ENCODE assay signal across 18 cellular contexts in genomic region chr2:98390571-98391476, GRCh38. TPM values are rescaled to one million over a fixed set of nuclear protein-coding genes. Genes with fewer than 3 reads are reported as not detected.
DNase-seq lines count a peak whose midpoint lies in the region; ATAC-seq and TF ChIP-seq lines count a peak whose summit lies in the region.
"Had no signal": no experiment of that assay in that cellular context is flagged by ENCODE, and none has a peak within 500 bp of the region (broad histone marks: within the 10 kb centered on the region; RNA-seq: fewer than 3 reads in every experiment).

No MANE protein-coding gene starts in this region.

- H2AFZ ChIP-seq in neural progenitor cell (replicated peaks): no peak overlapping the region
- H2AFZ ChIP-seq: GM23248 had no signal

- no peaks in the 10 kb centered on the region for H4K20me1 ChIP-seq in neural progenitor cell (ENCODE audit: low read depth)
- H4K20me1 ChIP-seq: BLaER1 treated with 17β-estradiol and CSF1 and Interleukin-3, amounts not matched to agents 10 nM and 100 nM had no signal

- H3K4me2 ChIP-seq in neural progenitor cell: no peak overlapping the region
- H3K4me2 ChIP-seq: BLaER1 treated with 17β-estradiol and CSF1 and Interleukin-3, amounts not matched to agents 10 nM and 100 nM had no signal

- no peaks in the 10 kb centered on the region for H3K9me3 ChIP-seq in neural progenitor cell (ENCODE audit: low read depth)
- H3K9me3 ChIP-seq in spleen: no peaks in the 10 kb centered on the region
- H3K9me3 ChIP-seq: BLaER1 treated with 17β-estradiol and CSF1 and Interleukin-3, amounts not matched to agents 10 nM and 100 nM had no signal

- no peaks in the 10 kb centered on the region for H3K9me3 Mint-ChIP-seq in central memory CD8-positive, alpha-beta T cell
- H3K9me3 Mint-ChIP-seq in neural progenitor cell: no peaks in the 10 kb centered on the region
- H3K9me3 Mint-ChIP-seq in progenitor cell of endocrine pancreas (ENCODE audit: low read depth): no peaks in the 10 kb centered on the region

- no peak for TF ChIP-seq POLR2A in spleen (IDR thresholded peaks at IDR 0.05)

- H3K36me3 ChIP-seq in neural progenitor cell: no peaks in the 10 kb centered on the region
- no peaks in the 10 kb centered on the region for H3K36me3 ChIP-seq in spleen
- H3K36me3 ChIP-seq: BLaER1 treated with 17β-estradiol and CSF1 and Interleukin-3, amounts not matched to agents 10 nM and 100 nM had no signal

- 83 to 92% (median 89%) methylated on average over 13 to 19 of the region's 19 CpGs for WGBS in spleen, 5 donors

- no peak overlapping the region for H3K27ac ChIP-seq in neural progenitor cell
- H3K27ac ChIP-seq in spleen: no peak overlapping the region
- H3K27ac ChIP-seq: BLaER1 treated with 17β-estradiol and CSF1 and Interleukin-3, amounts not matched to agents 10 nM and 100 nM; GM23248; HL-60 had no signal

- H3K36me3 Mint-ChIP-seq in central memory CD8-positive, alpha-beta T cell (ENCODE audit: insufficient read depth): no peaks in the 10 kb centered on the region
- H3K36me3 Mint-ChIP-seq in neural progenitor cell (no peaks in the 10 kb centered on the region), progenitor cell of endocrine pancreas (ENCODE audit: insufficient read depth) (no peaks in the 10 kb centered on the region)
- H3K36me3 Mint-ChIP-seq: CD4-positive, CD25-positive, alpha-beta regulatory T cell had no signal

- ATAC-seq in central memory CD8-positive, alpha-beta T cell (replicated peaks; ENCODE audit: extremely low read depth, poor library complexity, severe bottlenecking): no peak
- ATAC-seq: GM12878 had no signal

- peak overlapping the region; percentile 46 for H3K27ac Mint-ChIP-seq in central memory CD8-positive, alpha-beta T cell (ENCODE audit: low read depth)
- H3K27ac Mint-ChIP-seq in neural progenitor cell (peak overlapping the region; percentile 21), progenitor cell of endocrine pancreas (no peak overlapping the region)
- H3K27ac Mint-ChIP-seq: CD4-positive, CD25-positive, alpha-beta regulatory T cell had no signal

- H3K27me3 Mint-ChIP-seq in central memory CD8-positive, alpha-beta T cell: peaks cover 33% of the 10 kb centered on the region
- H3K27me3 Mint-ChIP-seq in neural progenitor cell (ENCODE audit: insufficient read depth, low read depth) (peaks cover 5% of the 10 kb centered on the region), progenitor cell of endocrine pancreas (no peaks in the 10 kb centered on the region)

- intact Hi-C loops in spleen (cut with DNase I; ENCODE audit: low total_unique reads): no loop called here

- no peak overlapping the region for H3K4me3 ChIP-seq in neural progenitor cell
- no peak overlapping the region for H3K4me3 ChIP-seq in spleen
- H3K4me3 ChIP-seq: BLaER1 treated with 17β-estradiol and CSF1 and Interleukin-3, amounts not matched to agents 10 nM and 100 nM; GM12878; GM23248 had no signal

- no peaks in the 10 kb centered on the region for H3F3A ChIP-seq in neural progenitor cell (ENCODE audit: low read depth)

- H3K4me1 Mint-ChIP-seq in central memory CD8-positive, alpha-beta T cell: no peaks in the 10 kb centered on the region
- H3K4me1 Mint-ChIP-seq in neural progenitor cell (no peaks in the 10 kb centered on the region), progenitor cell of endocrine pancreas (ENCODE audit: low read depth) (no peaks in the 10 kb centered on the region)
- H3K4me1 Mint-ChIP-seq: CD4-positive, CD25-positive, alpha-beta regulatory T cell had no signal

- H3K79me2 ChIP-seq in neural progenitor cell (ENCODE audit: low read depth): no peaks in the 10 kb centered on the region

- H3K27me3 ChIP-seq in neural progenitor cell (no peaks in the 10 kb centered on the region), spleen (replicated peaks in 1 of 7) (no peaks in the 10 kb centered on the region)
- H3K27me3 ChIP-seq: BLaER1 treated with 17β-estradiol and CSF1 and Interleukin-3, amounts not matched to agents 10 nM and 100 nM had no signal

- H3K9ac ChIP-seq in neural progenitor cell: no peak overlapping the region
- H3K9ac ChIP-seq: BLaER1 treated with 17β-estradiol and CSF1 and Interleukin-3, amounts not matched to agents 10 nM and 100 nM; GM23248 had no signal

- H3K4me1 ChIP-seq in neural progenitor cell (no peaks in the 10 kb centered on the region), spleen (no peaks in the 10 kb centered on the region)

- H3K4me3 Mint-ChIP-seq in central memory CD8-positive, alpha-beta T cell: no peak overlapping the region
- no peak overlapping the region for H3K4me3 Mint-ChIP-seq in neural progenitor cell
- H3K4me3 Mint-ChIP-seq in progenitor cell of endocrine pancreas (ENCODE audit: low read depth): no peak overlapping the region
- H3K4me3 Mint-ChIP-seq: CD4-positive, CD25-positive, alpha-beta regulatory T cell had no signal

- peak; percentile 53 for DNase-seq in activated effector memory CD4-positive, alpha-beta T cell treated with anti-CD3 and anti-CD28 coated beads, Interleukin-2, amount 50 U/mL, for 16 hours
- no peak for DNase-seq in activated effector memory CD4-positive, alpha-beta T cell treated with Interleukin-2 at 50 U/mL for 16 hours
- DNase-seq in central memory CD8-positive, alpha-beta T cell (ENCODE audit: low spot score in 2 of 2): no peak
- DNase-seq in neural progenitor cell (ENCODE audit: low spot score) (no peak), spleen (peak; percentile 56), NCI-H748 treated with DMSO at 0.1 percent for 48 hours (lab: John Stamatoyannopoulos, UW) (no peak), NCI-H748 (lab: John Stamatoyannopoulos, UW; ENCODE audit: unreplicated experiment) (no peak), progenitor cell of endocrine pancreas (ENCODE audit: low spot score, unreplicated experiment) (no peak)
- DNase-seq: ACHN; CD4-positive, CD25-positive, alpha-beta regulatory T cell; DMS 273 treated with DMSO at 0.1 percent for 48 hours; DMS79; GM23248 had no signal

- TF ChIP-seq CTCF in neural progenitor cell (IDR thresholded peaks at IDR 0.05): no peak
- no peak for TF ChIP-seq CTCF in spleen (IDR thresholded peaks at IDR 0.05 in 8 of 11, conservative IDR thresholded peaks at IDR 0.05 in 3 of 11)
- no peak for TF ChIP-seq CTCF in progenitor cell of endocrine pancreas (IDR thresholded peaks at IDR 0.05; ENCODE audit: unreplicated experiment)

RNA-seq across cellular contexts. Expression of gene CNGA3, which starts 44.6 kb away (rescaled TPM):
- total RNA-seq in neural progenitor cell (ENCODE audit: low replicate concordance): not detected in 2 replicates
- not detected for total RNA-seq in spleen
- not detected for polyA plus RNA-seq in spleen
- total RNA-seq in progenitor cell of endocrine pancreas: 5.3 and 5.5 TPM in 2 replicates
- total RNA-seq: A172; CD4-positive, CD25-positive, alpha-beta regulatory T cell; G401; GM12878 had no signal
- polyA plus RNA-seq: CD4-positive, CD25-positive, alpha-beta regulatory T cell; GM12878 had no signal

RNA-seq across cellular contexts. Expression of gene INPP4A, which starts 53.8 kb away (rescaled TPM):
- total RNA-seq in neural progenitor cell (ENCODE audit: low replicate concordance): 34.2 and 35.1 TPM in 2 replicates
- total RNA-seq in spleen: 100 to 1,000 TPM in 1 of 7 donors, 10 to 100 TPM in 6; 55.1 to 102 (median 76.5) TPM
- polyA plus RNA-seq in spleen: 1 to 10 TPM; 6.4 to 9.7 (median 7.1) TPM
- total RNA-seq in progenitor cell of endocrine pancreas: 30.5 and 33.0 TPM in 2 replicates

Comparison
In these comparisons a context has a peak if more than half of its experiments do, and no peak if none do; other contexts are left out.
1. DNase-seq: peak in activated effector memory CD4-positive, alpha-beta T cell treated with anti-CD3 and anti-CD28 coated beads, Interleukin-2, amount 50 U/mL, for 16 hours (single experiment) and spleen (single experiment); none in activated effector memory CD4-positive, alpha-beta T cell treated with Interleukin-2 at 50 U/mL for 16 hours (single experiment), central memory CD8-positive, alpha-beta T cell (0 of 2), neural progenitor cell (single experiment), NCI-H748 treated with DMSO at 0.1 percent for 48 hours (single experiment), NCI-H748 (single experiment) and progenitor cell of endocrine pancreas (single experiment).